Comparison of ENCODE assay signal across 14 cellular contexts in the genomic region with DNA sequence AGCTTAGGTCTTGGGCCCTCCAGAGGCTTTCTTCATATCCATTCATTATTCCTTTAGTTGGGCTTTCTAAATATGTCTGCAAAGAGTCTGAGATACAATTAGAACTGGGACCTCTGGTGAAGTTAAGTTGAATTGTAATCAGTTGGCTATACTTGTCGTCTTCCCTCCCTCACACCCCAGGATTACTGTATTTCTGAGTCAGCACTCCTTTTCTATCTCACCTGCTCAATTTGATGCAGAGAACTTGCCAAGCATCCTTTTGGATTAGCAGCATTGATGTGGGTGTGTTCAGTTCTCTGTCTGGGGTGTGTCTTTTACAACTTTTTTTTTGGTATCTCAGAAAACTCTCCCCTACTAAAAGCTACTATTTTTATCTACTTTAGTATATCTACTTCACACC. TPM values are rescaled to one million over a fixed set of nuclear protein-coding genes. Genes with fewer than 3 reads are reported as not detected.
A peak's percentile ranks its signal among the peaks of the same experiment; 100 is the strongest.
DNase-seq lines count a peak whose midpoint lies in the region; ATAC-seq and TF ChIP-seq lines count a peak whose summit lies in the region.
"Had no signal": no experiment of that assay in that cellular context is flagged by ENCODE, and none has a peak within 500 bp of the region (broad histone marks: within the 10 kb centered on the region; RNA-seq: fewer than 3 reads in every experiment).

No MANE protein-coding gene starts in this region.

- no peak overlapping the region for H3K23ac ChIP-seq in IMR-90 (ENCODE audit: low read depth, low read length)

- no peaks in the 10 kb centered on the region for H3K9me3 Mint-ChIP-seq in natural killer cell treated with Interleukin-12 subunit alpha and Interleukin-12 subunit beta and Interleukin-15 and Interleukin-18, amount 100 ng/mL, for 72 hours
- H3K9me3 Mint-ChIP-seq: activated T-helper 2 cell treated with anti-CD3 and anti-CD28 coated beads, Interferon-gamma antibody, Interleukin-2, Interleukin-4, amounts not matched to agents 10 μg/mL and 5 μg/mL and 100 μg/mL, durations not matched to agents 14 hours and 24 hours and 36 hours; naive thymus-derived CD8-positive, alpha-beta T cell had no signal

- H2AK9ac ChIP-seq in IMR-90 (replicated peaks; ENCODE audit: low read depth, low read length, poor library complexity), result no peak overlapping the region

- H4K8ac ChIP-seq in IMR-90 (ENCODE audit: low read depth in 2 of 2, low read length in 2 of 2), result 0 out of 4 replicates have a peak overlapping the region, but pooled peaks of 1 of the 2 experiments have one; percentile 6

- no peaks in the 10 kb centered on the region for H3K27me3 ChIP-seq in IMR-90 (ENCODE audit: control insufficient read depth, insufficient read depth, low read length)

- H3K4me3 ChIP-seq in IMR-90 (ENCODE audit: insufficient read depth, low read depth, low read length) (no peak overlapping the region), mesodermal cell (ENCODE audit: extremely low read depth, insufficient read depth, low read length, poor library complexity, severe bottlenecking) (no peak overlapping the region)

- H3K27ac Mint-ChIP-seq in natural killer cell treated with Interleukin-12 subunit alpha and Interleukin-12 subunit beta and Interleukin-15 and Interleukin-18, amount 100 ng/mL, for 72 hours, result no peak overlapping the region
- H3K27ac Mint-ChIP-seq: activated T-helper 2 cell treated with anti-CD3 and anti-CD28 coated beads, Interferon-gamma antibody, Interleukin-2, Interleukin-4, amounts not matched to agents 10 μg/mL and 5 μg/mL and 100 μg/mL, durations not matched to agents 14 hours and 24 hours and 36 hours had no signal

- no peak overlapping the region for H3K18ac ChIP-seq in IMR-90 (ENCODE audit: low read depth, low read length)

- H3K9me1 ChIP-seq in IMR-90 (ENCODE audit: insufficient read depth, low read length), result peaks cover 21% of the 10 kb centered on the region

- intact Hi-C loops in IMR-90 (cut with micrococcal nuclease), result loop anchor here (2.0 kb wide), 1 partner anchor 14 kb away; no protein-coding TSS in a partner anchor

- DNase-seq in IMR-90 (no peak), superior temporal gyrus (ENCODE audit: extremely low spot score) (peak; percentile 11), GM19240 (ENCODE audit: insufficient read length, low spot score) (no peak), DMS53 treated with DMSO at 0.1 percent for 48 hours (lab: John Stamatoyannopoulos, UW; ENCODE audit: unreplicated experiment) (no peak)
- no peak for DNase-seq in natural killer cell treated with Interleukin-12 subunit alpha and Interleukin-12 subunit beta and Interleukin-15 and Interleukin-18, amount 100 ng/mL, for 72 hours (ENCODE audit: low spot score)
- DNase-seq: activated CD4-positive, alpha-beta T cell treated with anti-CD3 and anti-CD28 coated beads for 1 hour; cerebellar nuclear complex; hippocampal formation; naive thymus-derived CD8-positive, alpha-beta T cell; SHP77 had no signal

- no peaks in the 10 kb centered on the region for H3K36me3 Mint-ChIP-seq in natural killer cell treated with Interleukin-12 subunit alpha and Interleukin-12 subunit beta and Interleukin-15 and Interleukin-18, amount 100 ng/mL, for 72 hours

- WGBS in IMR-90 (ENCODE audit: extremely low coverage in 2 of 2, insufficient read length in 1 of 2), 2 experiments, result no CpG with 5 or more reads among the region's 1 CpG
- WGBS in mesodermal cell (ENCODE audit: insufficient coverage in 2 of 2), 2 experiments, result 20% methylated on average over 1 of the region's 1 CpG; no CpG with 5 or more reads in 1 of the 2 experiments

- no peak for TF ChIP-seq POLR2A in IMR-90 (IDR thresholded peaks at IDR 0.05; ENCODE audit: low read depth, low read length)

- peaks cover 12 to 75% of the 10 kb centered on the region in 2 experiments; a peak in 3 of 4 replicates for H3K79me1 ChIP-seq in IMR-90 (ENCODE audit: low read depth in 1 of 2, low read length in 2 of 2)

- no peak overlapping the region for H2AK5ac ChIP-seq in IMR-90 (ENCODE audit: low read depth, low read length)

- peaks cover 100% of the 10 kb centered on the region for H4K20me1 ChIP-seq in IMR-90 (ENCODE audit: insufficient read depth, low read length)

- H3K27ac ChIP-seq in IMR-90 (ENCODE audit: insufficient read depth, low read length) (peak overlapping the region; percentile 18; the same call in 1 of the 2 replicates), cingulate gyrus (ENCODE audit: low read depth, low read length) (peak overlapping the region; percentile 44), mesodermal cell (ENCODE audit: low read depth, low read length, severe bottlenecking) (peak overlapping the region; percentile 100)

- H3K4me3 Mint-ChIP-seq in natural killer cell treated with Interleukin-12 subunit alpha and Interleukin-12 subunit beta and Interleukin-15 and Interleukin-18, amount 100 ng/mL, for 72 hours, result no peak overlapping the region
- H3K4me3 Mint-ChIP-seq: naive thymus-derived CD8-positive, alpha-beta T cell had no signal

- H2BK120ac ChIP-seq in IMR-90 (ENCODE audit: low read depth, low read length), result no peak overlapping the region

- H3K56ac ChIP-seq in IMR-90 (ENCODE audit: extremely low read depth, insufficient read depth, low read length), result no peak overlapping the region

- BruUV-seq in IMR-90 (replicated peaks; lab: Mats Ljungman, UMichigan), result no TSS peak

- peak overlapping the region; percentile 75; the same call in 1 of the 2 replicates for H3K14ac ChIP-seq in IMR-90 (replicated peaks; ENCODE audit: low read depth, low read length)

- H3K9ac ChIP-seq in IMR-90 (ENCODE audit: low read depth, low read length), result no peak overlapping the region; the same call in 1 of the 2 replicates

- peak overlapping the region; percentile 79 for H3K4me2 ChIP-seq in IMR-90 (ENCODE audit: low read depth, low read length)

- ATAC-seq in IMR-90 (ENCODE audit: low read depth) (no peak), HG03175 (IDR thresholded peaks at IDR 0.05; ENCODE audit: unreplicated experiment) (no peak)
- no peak for ATAC-seq in natural killer cell treated with Interleukin-12 subunit alpha and Interleukin-12 subunit beta and Interleukin-15 and Interleukin-18, amount 100 ng/mL, for 72 hours
- ATAC-seq: naive thymus-derived CD8-positive, alpha-beta T cell had no signal

- H2BK15ac ChIP-seq in IMR-90 (ENCODE audit: low read depth, low read length), result no peak overlapping the region

- no peaks in the 10 kb centered on the region for H3K9me3 ChIP-seq in IMR-90 (ENCODE audit: control insufficient read depth, insufficient read depth, low read length)
- no peaks in the 10 kb centered on the region for H3K9me3 ChIP-seq in mesodermal cell (ENCODE audit: control insufficient read depth, low read length)

- no peak overlapping the region for H4K5ac ChIP-seq in IMR-90 (ENCODE audit: low read depth, low read length)

- peaks cover 3% of the 10 kb centered on the region for H3K36me3 ChIP-seq in IMR-90 (ENCODE audit: control insufficient read depth, insufficient read depth, low read length)
- H3K36me3 ChIP-seq in mesodermal cell (ENCODE audit: control insufficient read depth, insufficient read depth, low read length), result peaks cover 13% of the 10 kb centered on the region

- H2BK5ac ChIP-seq in IMR-90 (ENCODE audit: low read depth, low read length, poor library complexity, severe bottlenecking), result peak overlapping the region; percentile 16

- peaks cover 35% of the 10 kb centered on the region for H3K4me1 ChIP-seq in IMR-90 (ENCODE audit: control insufficient read depth, insufficient read depth, low read length)
- H3K4me1 ChIP-seq in mesodermal cell (ENCODE audit: control insufficient read depth, insufficient read depth, low read length, poor library complexity, severe bottlenecking), result peaks cover 80% of the 10 kb centered on the region

- TF ChIP-seq CTCF in IMR-90 (conservative IDR thresholded peaks at IDR 0.05; ENCODE audit: low read depth, low read length), result no peak

- H2AFZ ChIP-seq in IMR-90 (replicated peaks; ENCODE audit: low read length, poor library complexity), result no peak overlapping the region

- H3K4me1 Mint-ChIP-seq in natural killer cell treated with Interleukin-12 subunit alpha and Interleukin-12 subunit beta and Interleukin-15 and Interleukin-18, amount 100 ng/mL, for 72 hours (ENCODE audit: low read depth in 2 of 2), result peaks cover 8 to 16% of the 10 kb centered on the region in 2 donors

- in situ Hi-C loops in IMR-90 (cut with MboI; ENCODE audit: low sequenced_read_pairs), result no loop called here

- no peak overlapping the region for H2BK20ac ChIP-seq in IMR-90 (ENCODE audit: low read depth, low read length)

- no peak for TF ChIP-seq RAD21 in IMR-90 (IDR thresholded peaks at IDR 0.05; ENCODE audit: low read length)

- POLR2A ChIA-PET in IMR-90 (lab: Charles Lee; ENCODE audit: unreplicated experiment), result no interaction called here

- H4K91ac ChIP-seq in IMR-90 (ENCODE audit: insufficient read depth, low read depth, low read length), result no peak overlapping the region

- H3K27me3 Mint-ChIP-seq in natural killer cell treated with Interleukin-12 subunit alpha and Interleukin-12 subunit beta and Interleukin-15 and Interleukin-18, amount 100 ng/mL, for 72 hours, result no peaks in the 10 kb centered on the region
- H3K27me3 Mint-ChIP-seq: naive thymus-derived CD8-positive, alpha-beta T cell had no signal

- CTCF ChIA-PET in IMR-90 (lab: Yijun Ruan, JAX), result interaction anchor here (0.5 kb wide), 1 partner anchor 748 kb away, joined by 3 read pairs; no protein-coding TSS in a partner anchor

- H3K4ac ChIP-seq in IMR-90 (ENCODE audit: low read depth, low read length), result no peak overlapping the region

- dilution Hi-C loops in IMR-90 (cut with HindIII; ENCODE audit: low sequenced_read_pairs, unreplicated experiment), result no loop called here

RNA-seq across cellular contexts. Expression of gene CTNND1, which starts 15.0 kb away (rescaled TPM):
- 193 and 229 TPM in 2 replicates for total RNA-seq in IMR-90 (2012; rRNA removed)
- polyA plus RNA-seq in IMR-90 (2012; rRNA removed), result 80.5 and 88.5 TPM in 2 replicates
- polyA plus RNA-seq in IMR-90 (2012; cell fraction: cytosol; rRNA removed), result 42.5 and 47.0 TPM in 2 replicates
- polyA plus RNA-seq in IMR-90 (2012; cell fraction: nucleus; rRNA removed; ENCODE audit: low replicate concordance), result 75.5 and 127 TPM in 2 replicates
- polyA plus RNA-seq in mesodermal cell (2013, experiment 1 of 2), result 149 TPM
- polyA plus RNA-seq in mesodermal cell (2013, experiment 2 of 2), result 130 TPM
- 10 to 100 TPM in 1 of 2 donors, 1 to 10 TPM in 1; 9.2 to 10.6 TPM for total RNA-seq in natural killer cell treated with Interleukin-12 subunit alpha and Interleukin-12 subunit beta and Interleukin-15 and Interleukin-18, amount 100 ng/mL, for 72 hours

RNA-seq across cellular contexts. Expression of gene BTBD18, which starts 25.0 kb away (rescaled TPM):
- total RNA-seq in IMR-90 (2012; rRNA removed), result not detected in 2 replicates
- not detected in 2 replicates for polyA plus RNA-seq in IMR-90 (2012; rRNA removed)
- not detected in 2 replicates for polyA plus RNA-seq in IMR-90 (2012; cell fraction: cytosol; rRNA removed)
- not detected in 2 replicates for polyA plus RNA-seq in IMR-90 (2012; cell fraction: nucleus; rRNA removed; ENCODE audit: low replicate concordance)
- polyA plus RNA-seq in mesodermal cell (2013, experiment 1 of 2), result not detected
- polyA plus RNA-seq in mesodermal cell (2013, experiment 2 of 2), result not detected
- not detected for total RNA-seq in natural killer cell treated with Interleukin-12 subunit alpha and Interleukin-12 subunit beta and Interleukin-15 and Interleukin-18, amount 100 ng/mL, for 72 hours
- total RNA-seq: activated T-helper 2 cell treated with anti-CD3 and anti-CD28 coated beads, Interferon-gamma antibody, Interleukin-2, Interleukin-4, amounts not matched to agents 10 μg/mL and 5 μg/mL and 100 μg/mL, durations not matched to agents 14 hours and 24 hours and 36 hours had no signal

RNA-seq across cellular contexts. Expression of gene SELENOH, which starts 35.3 kb away (rescaled TPM):
- 40.3 and 48.9 TPM in 2 replicates for total RNA-seq in IMR-90 (2012; rRNA removed)
- polyA plus RNA-seq in IMR-90 (2012; rRNA removed), result 107 and 137 TPM in 2 replicates
- 241 and 354 TPM in 2 replicates for polyA plus RNA-seq in IMR-90 (2012; cell fraction: cytosol; rRNA removed)
- polyA plus RNA-seq in IMR-90 (2012; cell fraction: nucleus; rRNA removed; ENCODE audit: low replicate concordance), result 109 and 132 TPM in 2 replicates
- polyA plus RNA-seq in mesodermal cell (2013, experiment 1 of 2), result 138 TPM
- polyA plus RNA-seq in mesodermal cell (2013, experiment 2 of 2), result 118 TPM
- 100 to 1,000 TPM; 141 to 178 TPM for total RNA-seq in natural killer cell treated with Interleukin-12 subunit alpha and Interleukin-12 subunit beta and Interleukin-15 and Interleukin-18, amount 100 ng/mL, for 72 hours

Comparison
In these comparisons a context has a peak if more than half of its experiments do, and no peak if none do; other contexts are left out.
1. H3K27ac ChIP-seq: peak in every context shown above with its lines; median percentile 100 in mesodermal cell; 44 in cingulate gyrus; 18 in IMR-90.
2. RNA of gene CTNND1, which starts 15.0 kb away (total RNA-seq): 193 to 229 TPM in IMR-90; 9.2 to 10.6 TPM in natural killer cell treated with Interleukin-12 subunit alpha and Interleukin-12 subunit beta and Interleukin-15 and Interleukin-18, amount 100 ng/mL, for 72 hours; every median in the first group is over 10 times any median in the second.